8 cellular contexts compared by ENCODE assay signal in the genomic region with DNA sequence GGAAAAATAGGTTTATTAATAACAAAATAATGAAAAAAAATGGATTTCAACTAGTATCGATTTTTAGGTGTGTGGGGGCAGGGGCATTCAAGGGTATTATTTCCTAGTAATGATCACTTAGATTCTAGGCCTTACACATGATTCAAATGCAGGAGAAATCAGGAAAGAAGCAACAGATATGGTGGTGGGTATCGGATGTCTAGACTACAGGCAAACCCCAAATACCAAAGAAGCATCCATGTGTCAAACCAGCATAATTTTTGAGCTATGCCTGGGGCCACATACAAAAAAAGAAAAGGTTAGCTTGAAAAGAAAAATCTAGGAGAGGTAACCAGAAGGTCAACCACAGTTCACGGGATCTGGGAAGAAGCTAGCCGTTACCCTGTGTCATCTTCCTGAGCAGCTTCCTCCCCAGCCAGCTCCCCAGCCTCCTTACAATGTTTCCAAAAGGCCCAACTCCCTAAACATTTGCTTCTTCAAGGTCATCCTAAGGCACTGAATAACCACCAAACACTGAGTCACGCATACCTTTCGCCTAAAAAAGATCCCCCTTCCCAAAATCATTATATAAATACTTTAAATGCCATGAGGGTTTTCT. TPM values are rescaled to one million over a fixed set of nuclear protein-coding genes. Genes with fewer than 3 reads are reported as not detected.
DNase-seq lines count a peak whose midpoint lies in the region; ATAC-seq and TF ChIP-seq lines count a peak whose summit lies in the region.

No MANE protein-coding gene starts in this region.

- peak overlapping the region in 3 of 4 donors; percentile 86 to 94 (median 92) for H3K27ac ChIP-seq in Peyer's patch
- H3K27ac ChIP-seq in epithelial cell of prostate = peak overlapping the region; percentile 82

- H3K27me3 ChIP-seq in Peyer's patch = no peaks in the 10 kb centered on the region

- TF ChIP-seq CTCF in Peyer's patch (IDR thresholded peaks at IDR 0.05) = no peak

- no peak for TF ChIP-seq POLR2A in Peyer's patch (IDR thresholded peaks at IDR 0.05)

- no peaks in the 10 kb centered on the region for H3K36me3 ChIP-seq in Peyer's patch

- no peak for ATAC-seq in GM18873 (IDR thresholded peaks at IDR 0.05; ENCODE audit: low FRiP score, unreplicated experiment)

- no peaks in the 10 kb centered on the region for H3K9me3 ChIP-seq in Peyer's patch

- peaks cover 0 to 21% (median 9%) of the 10 kb centered on the region in 4 donors for H3K4me1 ChIP-seq in Peyer's patch

- DNase-seq in NCI-H1417 (lab: John Stamatoyannopoulos, UW) (peak in 2 of 3 experiments; percentile 32 to 53), NCI-H1417 treated with DMSO at 0.1 percent for 48 hours (lab: John Stamatoyannopoulos, UW) (no peak), Peyer's patch (no peak), epithelial cell of prostate (ENCODE audit: low read depth, low spot score) (no peak), retina (peak; percentile 46), NCI-H524 treated with DMSO at 0.1 percent for 48 hours (lab: John Stamatoyannopoulos, UW) (no peak), NCI-H146 treated with DMSO at 0.1 percent for 48 hours (lab: John Stamatoyannopoulos, UW; ENCODE audit: unreplicated experiment) (no peak)

- H3K4me3 ChIP-seq in Peyer's patch = peak overlapping the region in 3 of 4 donors; percentile 67 to 89 (median 88)

RNA-seq across cellular contexts. Expression of a gene that starts 3.2 kb away (rescaled TPM):
- 100 to 1,000 TPM in 1 of 4 donors, 10 to 100 TPM in 3; 39.9 to 109 (median 53.7) TPM for total RNA-seq in Peyer's patch

Comparison
In these comparisons a context has a peak if more than half of its experiments do, and no peak if none do; other contexts are left out.
1. DNase-seq: peak in NCI-H1417 (2 of 3) and retina (single experiment); none in NCI-H1417 treated with DMSO at 0.1 percent for 48 hours (single experiment), Peyer's patch (0 of 3), epithelial cell of prostate (single experiment), NCI-H524 treated with DMSO at 0.1 percent for 48 hours (single experiment) and NCI-H146 treated with DMSO at 0.1 percent for 48 hours (single experiment).